ENCODE assay signal across 1 cellular context in genomic region chr18:12329125-12329698, GRCh38.
TF ChIP-seq lines count a peak whose summit lies in the region.

No MANE protein-coding gene starts in this region.

TF ChIP-seq in WTC11, 78 proteins besides CTCF, POLR2A, EP300 and RAD21 (continued from another document):
- TF ChIP-seq IRF1 (CRISPR knock-in tag; IDR thresholded peaks at IDR 0.05) (no peak), USF2 (CRISPR knock-in tag; IDR thresholded peaks at IDR 0.05) (no peak), PRDM15 (CRISPR knock-in tag; IDR thresholded peaks at IDR 0.05) (no peak), SOX15 (CRISPR knock-in tag; IDR thresholded peaks at IDR 0.05) (no peak), AFF4 (CRISPR knock-in tag; IDR thresholded peaks at IDR 0.05; ENCODE audit: borderline replicate concordance) (no peak), GTF2I (CRISPR knock-in tag; conservative IDR thresholded peaks at IDR 0.05) (no peak), ZNF671 (CRISPR knock-in tag; IDR thresholded peaks at IDR 0.05) (no peak), ZNF138 (CRISPR knock-in tag; conservative IDR thresholded peaks at IDR 0.05) (no peak), ZNF416 (CRISPR knock-in tag; IDR thresholded peaks at IDR 0.05) (no peak), SMAD3 (CRISPR knock-in tag; IDR thresholded peaks at IDR 0.05; ENCODE audit: borderline replicate concordance) (no peak), USF1 (CRISPR knock-in tag; IDR thresholded peaks at IDR 0.05) (no peak), E2F1 (CRISPR knock-in tag; IDR thresholded peaks at IDR 0.05) (no peak), ATF6 (CRISPR knock-in tag; IDR thresholded peaks at IDR 0.05) (no peak), ZNF532 (CRISPR knock-in tag; IDR thresholded peaks at IDR 0.05; ENCODE audit: borderline replicate concordance) (no peak)
TF ChIP-seq in WTC11: peak in this region for 0.
